In the genomic region with DNA sequence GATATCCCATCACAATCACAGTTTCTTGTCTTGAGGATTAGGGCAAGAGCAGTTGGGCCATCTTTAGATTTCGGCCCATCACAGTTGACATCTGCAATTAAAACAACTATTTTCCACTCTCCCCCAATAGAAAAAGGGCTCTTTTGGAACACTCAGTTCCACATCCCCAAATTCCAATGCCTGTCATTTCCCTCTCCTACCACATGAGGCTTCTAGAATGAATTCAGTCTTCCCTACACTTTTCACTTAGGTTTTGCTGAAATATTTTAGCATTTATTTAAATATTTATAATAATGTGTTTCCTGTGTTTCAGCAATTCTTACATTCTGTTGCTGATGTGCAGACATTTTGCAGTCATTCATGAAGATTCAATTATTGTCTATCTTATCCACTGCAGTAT, we compare ENCODE assay signal across 1 cellular context.
TF ChIP-seq lines count a peak whose summit lies in the region.

No MANE protein-coding gene starts in this region.

TF ChIP-seq in GM23338, 12 proteins besides CTCF, POLR2A, EP300 and RAD21 (continued from another document):
- TF ChIP-seq, protein P1, sequence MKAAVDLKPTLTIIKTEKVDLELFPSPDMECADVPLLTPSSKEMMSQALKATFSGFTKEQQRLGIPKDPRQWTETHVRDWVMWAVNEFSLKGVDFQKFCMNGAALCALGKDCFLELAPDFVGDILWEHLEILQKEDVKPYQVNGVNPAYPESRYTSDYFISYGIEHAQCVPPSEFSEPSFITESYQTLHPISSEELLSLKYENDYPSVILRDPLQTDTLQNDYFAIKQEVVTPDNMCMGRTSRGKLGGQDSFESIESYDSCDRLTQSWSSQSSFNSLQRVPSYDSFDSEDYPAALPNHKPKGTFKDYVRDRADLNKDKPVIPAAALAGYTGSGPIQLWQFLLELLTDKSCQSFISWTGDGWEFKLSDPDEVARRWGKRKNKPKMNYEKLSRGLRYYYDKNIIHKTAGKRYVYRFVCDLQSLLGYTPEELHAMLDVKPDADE (IDR thresholded peaks at IDR 0.05) = no peak
- TF ChIP-seq EZH2phosphoT487 (IDR thresholded peaks at IDR 0.05; ENCODE audit: unreplicated experiment) = no peak
- TF ChIP-seq EZH2 (IDR thresholded peaks at IDR 0.05; ENCODE audit: low read depth, unreplicated experiment) = no peak
- no peak for TF ChIP-seq ZNF114 (CRISPR knock-in tag; IDR thresholded peaks at IDR 0.05)
- TF ChIP-seq, protein P2, sequence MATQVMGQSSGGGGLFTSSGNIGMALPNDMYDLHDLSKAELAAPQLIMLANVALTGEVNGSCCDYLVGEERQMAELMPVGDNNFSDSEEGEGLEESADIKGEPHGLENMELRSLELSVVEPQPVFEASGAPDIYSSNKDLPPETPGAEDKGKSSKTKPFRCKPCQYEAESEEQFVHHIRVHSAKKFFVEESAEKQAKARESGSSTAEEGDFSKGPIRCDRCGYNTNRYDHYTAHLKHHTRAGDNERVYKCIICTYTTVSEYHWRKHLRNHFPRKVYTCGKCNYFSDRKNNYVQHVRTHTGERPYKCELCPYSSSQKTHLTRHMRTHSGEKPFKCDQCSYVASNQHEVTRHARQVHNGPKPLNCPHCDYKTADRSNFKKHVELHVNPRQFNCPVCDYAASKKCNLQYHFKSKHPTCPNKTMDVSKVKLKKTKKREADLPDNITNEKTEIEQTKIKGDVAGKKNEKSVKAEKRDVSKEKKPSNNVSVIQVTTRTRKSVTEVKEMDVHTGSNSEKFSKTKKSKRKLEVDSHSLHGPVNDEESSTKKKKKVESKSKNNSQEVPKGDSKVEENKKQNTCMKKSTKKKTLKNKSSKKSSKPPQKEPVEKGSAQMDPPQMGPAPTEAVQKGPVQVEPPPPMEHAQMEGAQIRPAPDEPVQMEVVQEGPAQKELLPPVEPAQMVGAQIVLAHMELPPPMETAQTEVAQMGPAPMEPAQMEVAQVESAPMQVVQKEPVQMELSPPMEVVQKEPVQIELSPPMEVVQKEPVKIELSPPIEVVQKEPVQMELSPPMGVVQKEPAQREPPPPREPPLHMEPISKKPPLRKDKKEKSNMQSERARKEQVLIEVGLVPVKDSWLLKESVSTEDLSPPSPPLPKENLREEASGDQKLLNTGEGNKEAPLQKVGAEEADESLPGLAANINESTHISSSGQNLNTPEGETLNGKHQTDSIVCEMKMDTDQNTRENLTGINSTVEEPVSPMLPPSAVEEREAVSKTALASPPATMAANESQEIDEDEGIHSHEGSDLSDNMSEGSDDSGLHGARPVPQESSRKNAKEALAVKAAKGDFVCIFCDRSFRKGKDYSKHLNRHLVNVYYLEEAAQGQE (IDR thresholded peaks at IDR 0.05; ENCODE audit: unreplicated experiment) = no peak
